Comparison of ENCODE assay signal across 11 cellular contexts in genomic region chr5:151565971-151566370, GRCh38. TPM values are rescaled to one million over a fixed set of nuclear protein-coding genes. Genes with fewer than 3 reads are reported as not detected.
"Had no signal": no experiment of that assay in that cellular context is flagged by ENCODE, and none has a peak within 500 bp of the region (broad histone marks: within the 10 kb centered on the region; RNA-seq: fewer than 3 reads in every experiment).

No MANE protein-coding gene starts in this region.

- H3K4me3 ChIP-seq: GM23248, GM23338, HAP-1 had no signal

- FAIRE-seq: H1, H54 had no signal

- H3K36me3 ChIP-seq: HAP-1 had no signal

- H3K27ac ChIP-seq: GM23248 had no signal

- ATAC-seq: GM23338, HCT116 had no signal

- DNase-seq: GM23248, GOT3, H7, H9, HCEC 1CT, HFFc6 had no signal

RNA-seq across cellular contexts. Expression of gene FAT2, which starts 25.2 kb away (rescaled TPM):
- total RNA-seq: GM23248, HFFc6 had no signal
